1 cellular context compared by ENCODE assay signal in the genomic region with DNA sequence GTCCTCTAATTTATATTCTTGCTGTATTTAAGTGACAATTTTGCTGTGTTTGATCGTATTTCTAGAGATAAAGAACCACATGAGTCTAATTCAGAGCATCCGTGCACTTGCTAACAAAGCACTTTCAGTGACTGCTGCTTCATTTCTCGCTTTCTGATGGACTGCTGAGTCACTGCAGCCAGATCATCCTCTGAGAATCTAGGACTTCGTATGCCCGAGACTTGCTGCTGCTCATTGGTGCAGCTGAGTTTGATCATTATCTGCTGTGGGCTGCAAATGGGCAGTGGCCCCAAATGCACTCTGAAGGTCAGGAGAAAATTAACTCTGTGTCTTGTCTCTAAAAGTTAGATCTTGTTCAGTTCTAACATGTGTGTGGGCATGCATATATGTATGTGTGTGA.
TF ChIP-seq lines count a peak whose summit lies in the region.

No MANE protein-coding gene starts in this region.

TF ChIP-seq in GM12878, 131 proteins besides CTCF, POLR2A, EP300 and RAD21 (continued from another document):
- TF ChIP-seq MYB (IDR thresholded peaks at IDR 0.05; ENCODE audit: borderline replicate concordance, low read depth, low read length) = no peak
- TF ChIP-seq MXI1 (IDR thresholded peaks at IDR 0.05; ENCODE audit: low read depth, low read length) = no peak
